Comparison of ENCODE assay signal across 18 cellular contexts in the genomic region with DNA sequence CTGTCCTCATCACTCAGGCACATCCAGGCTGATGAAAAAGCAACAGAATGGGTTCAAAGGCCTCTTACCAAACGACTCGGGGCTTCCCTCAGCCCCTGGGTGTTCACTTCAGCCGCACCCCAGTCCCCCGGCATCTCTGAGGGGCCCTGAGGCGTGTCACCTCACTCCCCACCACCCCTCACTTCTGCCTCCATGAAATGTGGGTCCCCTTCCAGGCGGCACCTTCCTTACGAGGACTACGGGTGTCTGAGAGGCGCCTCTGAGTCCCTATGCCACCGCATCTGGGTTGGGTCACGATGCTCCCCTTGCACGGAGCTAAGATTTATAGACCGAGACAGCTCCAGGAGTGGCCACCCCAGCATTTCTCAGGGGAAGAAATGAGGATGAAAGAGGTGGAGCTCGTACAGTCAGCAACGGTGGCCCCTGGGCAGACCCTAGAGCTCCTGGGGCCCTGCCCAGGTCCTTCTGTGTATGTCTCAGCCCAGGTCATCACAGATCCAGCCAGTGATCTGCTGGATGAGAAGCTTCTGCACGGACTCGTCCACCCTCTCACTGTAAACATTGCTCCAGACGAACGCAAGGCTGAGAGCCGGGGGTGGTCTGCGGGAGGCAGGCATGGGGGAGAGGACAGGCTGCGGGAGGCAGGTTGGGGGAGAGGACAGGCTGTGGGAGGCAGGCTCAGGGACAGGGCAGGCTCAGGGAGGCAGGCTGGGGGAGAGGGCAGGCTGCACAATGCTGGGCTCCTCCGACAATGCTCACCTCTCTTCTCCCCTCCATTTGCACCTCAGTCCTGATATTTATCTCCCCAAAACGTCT.
A peak's percentile ranks its signal among the peaks of the same experiment; 100 is the strongest.
DNase-seq lines count a peak whose midpoint lies in the region; ATAC-seq, FAIRE-seq and TF ChIP-seq lines count a peak whose summit lies in the region.
"Had no signal": no experiment of that assay in that cellular context is flagged by ENCODE, and none has a peak within 500 bp of the region (broad histone marks: within the 10 kb centered on the region; RNA-seq: fewer than 3 reads in every experiment).

No MANE protein-coding gene starts in this region.

- H3K27me3 ChIP-seq in H1 (replicated peaks in 1 of 4; ENCODE audit: control insufficient read depth in 3 of 4, extremely low read depth in 1 of 4, insufficient read depth in 3 of 4, low read length in 3 of 4) (no peaks in the 10 kb centered on the region), neural progenitor cell (no peaks in the 10 kb centered on the region)
- no peaks in the 10 kb centered on the region for H3K27me3 ChIP-seq in naive thymus-derived CD4-positive, alpha-beta T cell (ENCODE audit: control insufficient read depth in 2 of 2, insufficient read depth in 2 of 2, low read length in 2 of 2)

- no peaks in the 10 kb centered on the region for H3K79me2 ChIP-seq in H1 (ENCODE audit: control insufficient read depth in 1 of 2, insufficient read depth in 2 of 2, low read length in 2 of 2)
- H3K79me2 ChIP-seq in neural progenitor cell (ENCODE audit: low read depth): no peaks in the 10 kb centered on the region

- no peaks in the 10 kb centered on the region for H3K23me2 ChIP-seq in H1 (ENCODE audit: low read depth, low read length)

- H3K4me1 ChIP-seq in H1 (replicated peaks in 1 of 4; ENCODE audit: control insufficient read depth in 3 of 4, insufficient read depth in 4 of 4, low read length in 3 of 4) (no peaks in the 10 kb centered on the region), neural progenitor cell (no peaks in the 10 kb centered on the region)
- no peaks in the 10 kb centered on the region for H3K4me1 ChIP-seq in naive thymus-derived CD4-positive, alpha-beta T cell (ENCODE audit: control insufficient read depth in 2 of 2, insufficient read depth in 2 of 2, low read length in 2 of 2)

- FAIRE-seq in H1 (lab: Jason Lieb, UNC): no peak
- FAIRE-seq: A204.1, GM12891, HTR-8/SVneo had no signal

- H3F3A ChIP-seq in neural progenitor cell (ENCODE audit: low read depth): no peaks in the 10 kb centered on the region

- H4K20me1 ChIP-seq in H1 (replicated peaks in 1 of 2; ENCODE audit: control insufficient read depth in 1 of 2, insufficient read depth in 2 of 2, low read length in 2 of 2): no peaks in the 10 kb centered on the region
- H4K20me1 ChIP-seq in neural progenitor cell (ENCODE audit: low read depth): no peaks in the 10 kb centered on the region

- H3K27ac ChIP-seq in H1 (ENCODE audit: low read depth, low read length) (no peak overlapping the region), neural progenitor cell (no peak overlapping the region)
- no peak overlapping the region for H3K27ac ChIP-seq in naive thymus-derived CD4-positive, alpha-beta T cell (ENCODE audit: low read depth, low read length)
- H3K27ac ChIP-seq: GM23248 had no signal

- H3K4ac ChIP-seq in H1 (replicated peaks; ENCODE audit: insufficient read length, low read depth, low read length): no peak overlapping the region

- POLR2A ChIA-PET in H1 (lab: Charles Lee; ENCODE audit: partially characterized antibody) (no interaction called here), MCF 10A (lab: Yijun Ruan, JAX) (no interaction called here)
- POLR2A ChIA-PET in naive thymus-derived CD4-positive, alpha-beta T cell (lab: Charles Lee): no interaction called here

- TF ChIP-seq CTCF in natural killer cell (IDR thresholded peaks at IDR 0.05) (no peak), H1 (IDR thresholded peaks at IDR 0.05; ENCODE audit: control extremely low read depth in 1 of 3, insufficient read depth in 1 of 3, low read depth in 1 of 3, low read length in 3 of 3) (no peak), neural progenitor cell (IDR thresholded peaks at IDR 0.05) (no peak), MCF 10A (IDR thresholded peaks at IDR 0.05; ENCODE audit: unreplicated experiment) (no peak)

- no peaks in the 10 kb centered on the region for H3K9me3 Mint-ChIP-seq in natural killer cell treated with Interleukin-12 subunit alpha and Interleukin-12 subunit beta and Interleukin-15 and Interleukin-18, amount 100 ng/mL, for 72 hours
- H3K9me3 Mint-ChIP-seq in natural killer cell (no peaks in the 10 kb centered on the region), neural progenitor cell (no peaks in the 10 kb centered on the region), immature natural killer cell (no peaks in the 10 kb centered on the region), MCF 10A (ENCODE audit: unreplicated experiment) (peaks cover 17% of the 10 kb centered on the region)
- no peaks in the 10 kb centered on the region for H3K9me3 Mint-ChIP-seq in naive thymus-derived CD4-positive, alpha-beta T cell
- H3K9me3 Mint-ChIP-seq: CD4-positive, alpha-beta T cell had no signal

- no peak overlapping the region for H2AFZ ChIP-seq in H1 (ENCODE audit: low read length)
- H2AFZ ChIP-seq in neural progenitor cell (replicated peaks): no peak overlapping the region
- H2AFZ ChIP-seq: GM23248 had no signal

- no peaks in the 10 kb centered on the region for H3K36me3 Mint-ChIP-seq in natural killer cell treated with Interleukin-12 subunit alpha and Interleukin-12 subunit beta and Interleukin-15 and Interleukin-18, amount 100 ng/mL, for 72 hours
- H3K36me3 Mint-ChIP-seq in natural killer cell (no peaks in the 10 kb centered on the region), neural progenitor cell (no peaks in the 10 kb centered on the region), immature natural killer cell (no peaks in the 10 kb centered on the region), MCF 10A (ENCODE audit: insufficient read depth, unreplicated experiment) (no peaks in the 10 kb centered on the region)
- no peaks in the 10 kb centered on the region for H3K36me3 Mint-ChIP-seq in naive thymus-derived CD4-positive, alpha-beta T cell

- H3K23ac ChIP-seq in H1 (ENCODE audit: insufficient read length): no peak overlapping the region

- ATAC-seq in natural killer cell treated with Interleukin-12 subunit alpha and Interleukin-12 subunit beta and Interleukin-15 and Interleukin-18, amount 100 ng/mL, for 72 hours: peak; percentile 25 to 52
- ATAC-seq in natural killer cell: no peak
- peak; percentile 20 for ATAC-seq in stimulated activated naive CD8-positive, alpha-beta T cell treated with anti-CD3 and anti-CD28 coated beads, Interleukin-15, Interleukin-2, amounts not matched to agents 100 U/mL and 50 U/mL, for 24 hours
- ATAC-seq in naive thymus-derived CD4-positive, alpha-beta T cell: no peak

- TF ChIP-seq RAD21 in H1 (IDR thresholded peaks at IDR 0.05 in 1 of 2, conservative IDR thresholded peaks at IDR 0.05 in 1 of 2; ENCODE audit: low read depth in 2 of 2, low read length in 2 of 2): no peak

- CTCF ChIA-PET in H1 (lab: Charles Lee; ENCODE audit: partially characterized antibody) (no interaction called here), MCF 10A (lab: Yijun Ruan, JAX) (no interaction called here)
- CTCF ChIA-PET in naive thymus-derived CD4-positive, alpha-beta T cell (lab: Charles Lee): no interaction called here

- H2BK20ac ChIP-seq in H1 (ENCODE audit: low read length): no peak overlapping the region

- H3K56ac ChIP-seq in H1 (replicated peaks; ENCODE audit: insufficient read length, low read depth, low read length): no peak overlapping the region

- no peak overlapping the region for H3K14ac ChIP-seq in H1 (ENCODE audit: insufficient read length)

- H3K4me2 ChIP-seq in H1 (ENCODE audit: insufficient read depth in 1 of 2, low read depth in 2 of 2, low read length in 2 of 2) (no peak overlapping the region), neural progenitor cell (no peak overlapping the region)

- no peak for TF ChIP-seq POLR2A in H1 (IDR thresholded peaks at IDR 0.05; ENCODE audit: control extremely low read depth in 1 of 2, low read depth in 2 of 2, low read length in 2 of 2)

- no peak overlapping the region for H4K5ac ChIP-seq in H1 (ENCODE audit: insufficient read length, low read depth, low read length)

- H3K4me1 Mint-ChIP-seq in natural killer cell treated with Interleukin-12 subunit alpha and Interleukin-12 subunit beta and Interleukin-15 and Interleukin-18, amount 100 ng/mL, for 72 hours (ENCODE audit: low read depth in 2 of 2): no peaks in the 10 kb centered on the region
- no peaks in the 10 kb centered on the region for H3K4me1 Mint-ChIP-seq in natural killer cell
- H3K4me1 Mint-ChIP-seq in naive thymus-derived CD4-positive, alpha-beta T cell: no peaks in the 10 kb centered on the region
- H3K4me1 Mint-ChIP-seq in neural progenitor cell: peaks cover 10% of the 10 kb centered on the region
- H3K4me1 Mint-ChIP-seq in immature natural killer cell: no peaks in the 10 kb centered on the region
- H3K4me1 Mint-ChIP-seq in MCF 10A (ENCODE audit: insufficient read depth, unreplicated experiment): no peaks in the 10 kb centered on the region
- H3K4me1 Mint-ChIP-seq: B cell had no signal

- H2BK15ac ChIP-seq in H1 (ENCODE audit: low read length): no peak overlapping the region

- no peak overlapping the region for H3K4me3 Mint-ChIP-seq in natural killer cell treated with Interleukin-12 subunit alpha and Interleukin-12 subunit beta and Interleukin-15 and Interleukin-18, amount 100 ng/mL, for 72 hours
- H3K4me3 Mint-ChIP-seq in natural killer cell (no peak overlapping the region), neural progenitor cell (no peak overlapping the region), immature natural killer cell (no peak overlapping the region), MCF 10A (ENCODE audit: unreplicated experiment) (no peak overlapping the region)
- H3K4me3 Mint-ChIP-seq in naive thymus-derived CD4-positive, alpha-beta T cell: no peak overlapping the region
- H3K4me3 Mint-ChIP-seq: B cell; CD4-positive, alpha-beta T cell had no signal

- H3K79me1 ChIP-seq in H1 (ENCODE audit: low read depth, low read length): no peaks in the 10 kb centered on the region

- peak; percentile 46 for DNase-seq in natural killer cell treated with Interleukin-12 subunit alpha and Interleukin-12 subunit beta and Interleukin-15 and Interleukin-18, amount 100 ng/mL, for 72 hours (ENCODE audit: low spot score)
- DNase-seq in natural killer cell: no peak
- no peak for DNase-seq in H1 (ENCODE audit: low read depth in 1 of 2, low spot score in 2 of 2)
- no peak for DNase-seq in stimulated activated naive CD8-positive, alpha-beta T cell treated with anti-CD3 and anti-CD28 coated beads, Interleukin-15, Interleukin-2, amounts not matched to agents 100 U/mL and 50 U/mL, for 24 hours
- DNase-seq in naive thymus-derived CD4-positive, alpha-beta T cell: no peak
- no peak for DNase-seq in neural progenitor cell (ENCODE audit: low spot score)
- DNase-seq in immature natural killer cell: no peak
- DNase-seq in MCF 10A (ENCODE audit: unreplicated experiment): no peak
- DNase-seq: C1 segment of cervical spinal cord; Calu3; CD4-positive, alpha-beta T cell; DMS79; GM23248; HCEC 1CT had no signal

- peaks cover 0 to 8% of the 10 kb centered on the region in 2 donors for H3K27me3 Mint-ChIP-seq in natural killer cell treated with Interleukin-12 subunit alpha and Interleukin-12 subunit beta and Interleukin-15 and Interleukin-18, amount 100 ng/mL, for 72 hours
- H3K27me3 Mint-ChIP-seq in natural killer cell (ENCODE audit: low read depth in 2 of 2) (peaks cover 0 to 10% of the 10 kb centered on the region in 2 donors), neural progenitor cell (ENCODE audit: insufficient read depth, low read depth) (peaks cover 8% of the 10 kb centered on the region), immature natural killer cell (ENCODE audit: low read depth in 3 of 3) (peaks cover 0 to 4% (median 0%) of the 10 kb centered on the region in 3 donors), MCF 10A (ENCODE audit: insufficient read depth, unreplicated experiment) (no peaks in the 10 kb centered on the region)
- H3K27me3 Mint-ChIP-seq in naive thymus-derived CD4-positive, alpha-beta T cell: peaks cover 0 to 14% (median 0%) of the 10 kb centered on the region in 5 donors
- H3K27me3 Mint-ChIP-seq: B cell had no signal

- TF ChIP-seq EP300 in H1 (IDR thresholded peaks at IDR 0.05; ENCODE audit: borderline replicate concordance in 1 of 2, low read depth in 2 of 2, low read length in 2 of 2): no peak

- WGBS in H1 (ENCODE audit: extremely low coverage in 1 of 2, insufficient coverage in 1 of 2, insufficient read length in 1 of 2, insufficient replicate concordance in 2 of 2, low coverage in 1 of 2, low lambda C conversion rate in 2 of 2, missing lambda C conversion rate in 1 of 2), 2 experiments: 89% methylated on average over 23 of the region's 24 CpGs; no CpG with 5 or more reads in 1 of the 2 experiments

- H3K9me3 ChIP-seq in H1 (ENCODE audit: insufficient read depth in 2 of 2, low read depth in 1 of 2, low read length in 1 of 2): no peaks in the 10 kb centered on the region
- H3K9me3 ChIP-seq in naive thymus-derived CD4-positive, alpha-beta T cell (ENCODE audit: control insufficient read depth in 2 of 3, low read length in 3 of 3): no peaks in the 10 kb centered on the region
- no peaks in the 10 kb centered on the region for H3K9me3 ChIP-seq in neural progenitor cell (ENCODE audit: low read depth)

- H2BK120ac ChIP-seq in H1 (replicated peaks; ENCODE audit: low read depth, low read length): no peak overlapping the region

- intact Hi-C loops in natural killer cell (cut with micrococcal nuclease): no loop called here
- intact Hi-C loops in naive thymus-derived CD4-positive, alpha-beta T cell (cut with micrococcal nuclease): no loop called here
- intact Hi-C loops in MCF 10A (cut with micrococcal nuclease): no loop called here

- H3K36me3 ChIP-seq in H1 (ENCODE audit: control insufficient read depth in 2 of 4, insufficient read depth in 4 of 4, low read length in 3 of 4) (no peaks in the 10 kb centered on the region), neural progenitor cell (no peaks in the 10 kb centered on the region)
- no peaks in the 10 kb centered on the region for H3K36me3 ChIP-seq in naive thymus-derived CD4-positive, alpha-beta T cell (ENCODE audit: control insufficient read depth in 2 of 3, insufficient read depth in 3 of 3, low read length in 3 of 3)

- H2BK12ac ChIP-seq in H1 (ENCODE audit: low read depth, low read length): no peak overlapping the region

- no peak overlapping the region for H3K9ac ChIP-seq in H1 (replicated peaks in 1 of 4; ENCODE audit: extremely low read depth in 1 of 4, low read depth in 3 of 4, low read length in 3 of 4)
- no peak overlapping the region for H3K9ac ChIP-seq in neural progenitor cell
- H3K9ac ChIP-seq: GM23248 had no signal

- no TSS peak for BruUV-seq in MCF 10A (replicated peaks; lab: Mats Ljungman, UMichigan)

- H2BK5ac ChIP-seq in H1 (ENCODE audit: low read depth, low read length): no peak overlapping the region

- no peak overlapping the region for H2AK5ac ChIP-seq in H1 (ENCODE audit: low read depth, low read length)

- H3K27ac Mint-ChIP-seq in natural killer cell treated with Interleukin-12 subunit alpha and Interleukin-12 subunit beta and Interleukin-15 and Interleukin-18, amount 100 ng/mL, for 72 hours: no peak overlapping the region
- H3K27ac Mint-ChIP-seq in natural killer cell: no peak overlapping the region
- H3K27ac Mint-ChIP-seq in naive thymus-derived CD4-positive, alpha-beta T cell: peak overlapping the region in 1 of 9 donors; percentile 36
- H3K27ac Mint-ChIP-seq in neural progenitor cell: no peak overlapping the region
- no peak overlapping the region for H3K27ac Mint-ChIP-seq in immature natural killer cell
- H3K27ac Mint-ChIP-seq in MCF 10A (ENCODE audit: low read depth, unreplicated experiment): no peak overlapping the region
- H3K27ac Mint-ChIP-seq: B cell; CD4-positive, alpha-beta T cell had no signal

- no peak overlapping the region; the same call in 1 of the 2 replicates for H3K18ac ChIP-seq in H1 (ENCODE audit: extremely low read depth, low read length)

- H3K4me3 ChIP-seq in H1 (ENCODE audit: extremely low read depth in 1 of 4, insufficient read depth in 2 of 4, low read depth in 3 of 4, low read length in 4 of 4) (no peak overlapping the region), neural progenitor cell (no peak overlapping the region)
- no peak overlapping the region for H3K4me3 ChIP-seq in naive thymus-derived CD4-positive, alpha-beta T cell (ENCODE audit: low read length)
- H3K4me3 ChIP-seq: GM23248 had no signal

- no peak overlapping the region for H4K91ac ChIP-seq in H1 (replicated peaks; ENCODE audit: insufficient read length, low read length)

- H4K8ac ChIP-seq in H1 (ENCODE audit: extremely low read depth, insufficient read depth, low read length): peak overlapping the region; percentile 60; the same call in 1 of the 2 replicates

Comparison
In these comparisons a context has a peak if more than half of its experiments do, and no peak if none do; other contexts are left out.
1. ATAC-seq: peak in natural killer cell treated with Interleukin-12 subunit alpha and Interleukin-12 subunit beta and Interleukin-15 and Interleukin-18, amount 100 ng/mL, for 72 hours (2 of 2) and stimulated activated naive CD8-positive, alpha-beta T cell treated with anti-CD3 and anti-CD28 coated beads, Interleukin-15, Interleukin-2, amounts not matched to agents 100 U/mL and 50 U/mL, for 24 hours (single experiment); none in natural killer cell (0 of 3) and naive thymus-derived CD4-positive, alpha-beta T cell (single experiment).